ENCODE assay signal across 28 cellular contexts in genomic region chr10:6227346-6227745, GRCh38. TPM values are rescaled to one million over a fixed set of nuclear protein-coding genes. Genes with fewer than 3 reads are reported as not detected.
A peak's percentile ranks its signal among the peaks of the same experiment; 100 is the strongest.
DNase-seq lines count a peak whose midpoint lies in the region; ATAC-seq, FAIRE-seq and TF ChIP-seq lines count a peak whose summit lies in the region.
"Had no signal": no experiment of that assay in that cellular context is flagged by ENCODE, and none has a peak within 500 bp of the region (broad histone marks: within the 10 kb centered on the region; RNA-seq: fewer than 3 reads in every experiment).

No MANE protein-coding gene starts in this region.

- H3K9me2 ChIP-seq in SK-N-SH, result no peaks in the 10 kb centered on the region

- H3K27ac Mint-ChIP-seq in astrocyte (ENCODE audit: unreplicated experiment), result no peak overlapping the region
- H3K27ac Mint-ChIP-seq: CD8-positive, alpha-beta T cell had no signal

- intact Hi-C loops in HepG2 (cut with micrococcal nuclease; ENCODE audit: unreplicated experiment), result no loop called here

- no peaks in the 10 kb centered on the region for H3K4me1 Mint-ChIP-seq in astrocyte (ENCODE audit: low read depth, unreplicated experiment)

- H3K9me3 ChIP-seq in SK-N-SH (no peaks in the 10 kb centered on the region), astrocyte (ENCODE audit: insufficient read depth, low read depth, low read length) (no peaks in the 10 kb centered on the region), HepG2 (ENCODE audit: low read length) (no peaks in the 10 kb centered on the region), thoracic aorta (no peaks in the 10 kb centered on the region)
- H3K9me3 ChIP-seq: BLaER1 treated with 17β-estradiol and CSF1 and Interleukin-3, amounts not matched to agents 10 nM and 100 nM; SJSA1 had no signal

- H3K4me1 ChIP-seq in SK-N-SH (ENCODE audit: control insufficient read depth in 1 of 2, insufficient read depth in 2 of 2, low read depth in 1 of 2, low read length in 1 of 2) (peaks cover 0 to 11% of the 10 kb centered on the region in 2 experiments; a peak in 2 of 4 replicates), astrocyte (ENCODE audit: insufficient read depth, low read length) (peaks cover 22% of the 10 kb centered on the region), HepG2 (ENCODE audit: insufficient read depth, low read length) (no peaks in the 10 kb centered on the region), thoracic aorta (ENCODE audit: control insufficient read depth in 1 of 2, low read depth in 2 of 2) (peaks cover 6 to 56% of the 10 kb centered on the region in 2 donors)

- H3K79me2 ChIP-seq in SK-N-SH (ENCODE audit: insufficient read depth) (peaks cover 53% of the 10 kb centered on the region), astrocyte (ENCODE audit: insufficient read depth, low read length) (peaks cover 25% of the 10 kb centered on the region), HepG2 (ENCODE audit: insufficient read depth, low read length) (no peaks in the 10 kb centered on the region)

- FAIRE-seq in astrocyte (lab: Jason Lieb, UNC) (no peak), HepG2 (lab: Jason Lieb, UNC) (no peak)
- FAIRE-seq: G401.6, GM18507, GM19239, H54, RCC 7860 had no signal

- H3K36me3 ChIP-seq in SK-N-SH (replicated peaks in 1 of 2; ENCODE audit: control insufficient read depth in 1 of 2, insufficient read depth in 2 of 2, low read length in 1 of 2) (peaks cover 69 to 76% of the 10 kb centered on the region in 2 experiments), astrocyte (ENCODE audit: insufficient read depth, low read length) (peaks cover 34% of the 10 kb centered on the region), HepG2 (replicated peaks in 1 of 2; ENCODE audit: control insufficient read depth in 1 of 2, insufficient read depth in 2 of 2, low read length in 2 of 2) (peaks cover 31 to 64% of the 10 kb centered on the region in 2 experiments; a peak in 4 of 5 replicates), thoracic aorta (peaks cover 97% of the 10 kb centered on the region)

- H3K27me3 Mint-ChIP-seq in astrocyte (ENCODE audit: low read depth, unreplicated experiment), result no peaks in the 10 kb centered on the region

- no peak for TF ChIP-seq RAD21 in SK-N-SH (IDR thresholded peaks at IDR 0.05; ENCODE audit: low read length)
- no peak for TF ChIP-seq RAD21 in HepG2 (CRISPR knock-in tag; IDR thresholded peaks at IDR 0.05)

- TF ChIP-seq POLR2A in HepG2 (IDR thresholded peaks at IDR 0.05; ENCODE audit: insufficient read depth in 1 of 2, low read depth in 2 of 2, low read length in 2 of 2), result no peak

- peak; percentile 10 for DNase-seq in SK-N-SH
- DNase-seq in astrocyte (ENCODE audit: low read depth), result no peak
- no peak for DNase-seq in HepG2 (ENCODE audit: low spot score)
- no peak for DNase-seq in thoracic aorta (ENCODE audit: low spot score)
- no peak for DNase-seq in NCI-H1694 (lab: John Stamatoyannopoulos, UW)
- DNase-seq: CD8-positive, alpha-beta T cell; KG1; NCI-H1105; NCI-H146; NCI-H2081; NCI-H2171; NCI-H345; NCI-H524; NCI-H774; NK-92 treated with Interleukin-12 subunit alpha and Interleukin-12 subunit beta, amount 100 ng/mL, for 24 hours had no signal

- no peak overlapping the region for H3K4me3 ChIP-seq in SK-N-SH (ENCODE audit: low read depth in 2 of 2, low read length in 1 of 2)
- H3K4me3 ChIP-seq in astrocyte (ENCODE audit: insufficient read depth, low read depth, low read length), result no peak overlapping the region
- no peak overlapping the region for H3K4me3 ChIP-seq in HepG2 (replicated peaks in 1 of 3; ENCODE audit: insufficient read depth in 1 of 3, low read depth in 2 of 3, low read length in 3 of 3)
- no peak overlapping the region for H3K4me3 ChIP-seq in thoracic aorta
- H3K4me3 ChIP-seq: BLaER1 treated with 17β-estradiol and CSF1 and Interleukin-3, amounts not matched to agents 10 nM and 100 nM; SJSA1 had no signal

- H3K27me3 ChIP-seq in SK-N-SH (ENCODE audit: insufficient read depth) (no peaks in the 10 kb centered on the region), astrocyte (ENCODE audit: insufficient read depth, low read length) (no peaks in the 10 kb centered on the region), HepG2 (ENCODE audit: control insufficient read depth in 1 of 2, insufficient read depth in 2 of 2, low read length in 2 of 2) (no peaks in the 10 kb centered on the region), thoracic aorta (replicated peaks; ENCODE audit: insufficient read depth) (no peaks in the 10 kb centered on the region)
- H3K27me3 ChIP-seq: BLaER1 treated with 17β-estradiol and CSF1 and Interleukin-3, amounts not matched to agents 10 nM and 100 nM; SJSA1 had no signal

- TF ChIP-seq CTCF in SK-N-SH (IDR thresholded peaks at IDR 0.05) (no peak), astrocyte (IDR thresholded peaks at IDR 0.05; ENCODE audit: insufficient read depth, low read depth, low read length) (no peak), HepG2 (CRISPR knock-in tag; IDR thresholded peaks at IDR 0.05) (no peak), thoracic aorta (IDR thresholded peaks at IDR 0.05) (no peak)

- CTCF ChIA-PET in SK-N-SH (lab: Yijun Ruan, JAX), result interaction anchor here (1.0 to 1.4 kb wide), 2 partner anchors 25 to 179 kb away, joined by 3 to 4 read pairs; partner anchors contain the start of gene PFKFB3
- CTCF ChIA-PET in HepG2 (lab: Yijun Ruan, JAX; ENCODE audit: low intra/inter-chr PET ratio, low total read pairs), result no interaction called here

- H3K27ac ChIP-seq in SK-N-SH (ENCODE audit: low read depth in 2 of 2, low read length in 1 of 2) (peak overlapping the region in 1 of 2 experiments; percentile 48; a peak in 2 of 4 replicates), astrocyte (ENCODE audit: low read depth, low read length) (no peak overlapping the region), HepG2 (ENCODE audit: extremely low read length, insufficient read depth, low read length) (no peak overlapping the region), thoracic aorta (peak overlapping the region; percentile 19 to 46)
- H3K27ac ChIP-seq: 22Rv1, HL-60, SJSA1 had no signal

- H3F3A ChIP-seq in SK-N-SH (replicated peaks; ENCODE audit: insufficient read depth), result peaks cover 37% of the 10 kb centered on the region

- no peak for TF ChIP-seq EP300 in SK-N-SH (IDR thresholded peaks at IDR 0.05; ENCODE audit: borderline replicate concordance in 1 of 2, low read depth in 1 of 2, low read length in 1 of 2)
- TF ChIP-seq EP300 in HepG2 (IDR thresholded peaks at IDR 0.05; ENCODE audit: low read depth in 2 of 2, low read length in 2 of 2), result no peak
- no peak for TF ChIP-seq EP300 in HepG2 (CRISPR knock-in tag; IDR thresholded peaks at IDR 0.05; ENCODE audit: borderline replicate concordance)

- no peaks in the 10 kb centered on the region for H4K20me1 ChIP-seq in SK-N-SH (ENCODE audit: insufficient read depth)
- H4K20me1 ChIP-seq in astrocyte (ENCODE audit: insufficient read depth, low read length), result peaks cover 41% of the 10 kb centered on the region
- no peaks in the 10 kb centered on the region for H4K20me1 ChIP-seq in HepG2 (ENCODE audit: insufficient read depth, low read length)

- H3K4me2 ChIP-seq in SK-N-SH (peak overlapping the region; percentile 17; the same call in 1 of the 2 replicates), astrocyte (ENCODE audit: low read length) (peak overlapping the region; percentile 76), HepG2 (ENCODE audit: low read depth, low read length) (no peak overlapping the region)
- H3K4me2 ChIP-seq: BLaER1 treated with 17β-estradiol and CSF1 and Interleukin-3, amounts not matched to agents 10 nM and 100 nM had no signal

- H3K9ac ChIP-seq in SK-N-SH (no peak overlapping the region), astrocyte (ENCODE audit: low read length) (peak overlapping the region; percentile 34), HepG2 (ENCODE audit: insufficient read depth, low read depth, low read length) (no peak overlapping the region)
- H3K9ac ChIP-seq: BLaER1 treated with 17β-estradiol and CSF1 and Interleukin-3, amounts not matched to agents 10 nM and 100 nM had no signal

- in situ Hi-C loops in HepG2 (cut with HindIII; ENCODE audit: extremely low pct_ligation_motif_present, low pct_unique_long_range_greater_than_20kb), result no loop called here

- H3K36me3 Mint-ChIP-seq in astrocyte (ENCODE audit: low read depth, unreplicated experiment), result peaks cover 18% of the 10 kb centered on the region

- no peak overlapping the region for H3K4me3 Mint-ChIP-seq in astrocyte (ENCODE audit: unreplicated experiment)
- H3K4me3 Mint-ChIP-seq: CD8-positive, alpha-beta T cell had no signal

- POLR2A ChIA-PET in SK-N-SH (lab: Yijun Ruan, JAX), result no interaction called here
- POLR2A ChIA-PET in HepG2 (lab: Yijun Ruan, JAX), result no interaction called here

- H3K9me3 Mint-ChIP-seq in astrocyte (ENCODE audit: unreplicated experiment), result no peaks in the 10 kb centered on the region
- H3K9me3 Mint-ChIP-seq: CD8-positive, alpha-beta T cell had no signal

- WGBS in SK-N-SH (ENCODE audit: low lambda C conversion rate), result 97% methylated on average over 9 of the region's 9 CpGs
- 95% methylated on average over 9 of the region's 9 CpGs for WGBS in HepG2 (ENCODE audit: low lambda C conversion rate)

- BruUV-seq in HepG2 (replicated peaks; lab: Mats Ljungman, UMichigan), result no TSS peak

- H2AFZ ChIP-seq in SK-N-SH (ENCODE audit: low read depth) (no peak overlapping the region), astrocyte (ENCODE audit: low read depth, low read length) (no peak overlapping the region), HepG2 (ENCODE audit: low read length) (no peak overlapping the region)

- ATAC-seq in SK-N-SH treated with all-trans-retinoic acid at 6 μM for 48 hours, result no peak
- ATAC-seq in HepG2, result no peak
- no peak for ATAC-seq in thoracic aorta (ENCODE audit: insufficient number of reproducible peaks, low FRiP score, low read depth)
- ATAC-seq in GM18517 (IDR thresholded peaks at IDR 0.05; ENCODE audit: unreplicated experiment), result no peak
- ATAC-seq in GM21447 (IDR thresholded peaks at IDR 0.05; ENCODE audit: unreplicated experiment), result no peak
- ATAC-seq: CD8-positive, alpha-beta T cell; Right ventricle myocardium inferior had no signal

RNA-seq across cellular contexts. Expression of gene PFKFB3, which starts 24.6 kb away (rescaled TPM):
- 33.0 and 59.7 TPM in 2 replicates for polyA plus RNA-seq in SK-N-SH (2012; rRNA removed)
- 22.0 and 28.4 TPM in 2 replicates for polyA plus RNA-seq in SK-N-SH (2012; cell fraction: cytosol; rRNA removed)
- 122 and 146 TPM in 2 replicates for polyA plus RNA-seq in SK-N-SH (2012; cell fraction: nucleus; rRNA removed)
- 52.4 and 53.4 TPM in 2 replicates for total RNA-seq in astrocyte
- total RNA-seq in HepG2 (2016; rRNA removed; fragmentation: Illumina TruSeq; extraction: Trizol), result 0.87 and 1.2 TPM in 2 replicates
- total RNA-seq in HepG2 (2016; cell fraction: cytosol; rRNA removed; fragmentation: Illumina TruSeq; extraction: Trizol; ENCODE audit: low read depth), result 0.18 and 0.20 TPM in 2 replicates
- 0.36 and 0.80 TPM in 2 replicates for total RNA-seq in HepG2 (2016; cell fraction: insoluble cytoplasmic fraction; rRNA removed; fragmentation: Illumina TruSeq; extraction: Trizol)
- 0.34 and 0.37 TPM in 2 replicates for total RNA-seq in HepG2 (2016; cell fraction: membrane; rRNA removed; fragmentation: Illumina TruSeq; extraction: Trizol)
- total RNA-seq in HepG2 (2016; cell fraction: nucleus; rRNA removed; fragmentation: Illumina TruSeq; extraction: Trizol), result 0.88 and 1.3 TPM in 2 replicates
- polyA plus RNA-seq in HepG2 (2011; rRNA removed), result 10.9 and 13.3 TPM in 2 replicates
- polyA plus RNA-seq in HepG2 (2011; cell fraction: cytosol; rRNA removed), result 3.7 and 4.8 TPM in 2 replicates
- polyA plus RNA-seq in HepG2 (2011; cell fraction: nucleus; rRNA removed), result 27.2 and 51.8 TPM in 2 replicates
- 9.2 and 16.4 TPM in 2 replicates for polyA plus RNA-seq in HepG2 (2012)
- polyA plus RNA-seq in HepG2 (2016; cell fraction: cytosol; fragmentation: Illumina TruSeq; extraction: Trizol; ENCODE audit: low read depth), result 0.06 and 0.09 TPM in 2 replicates
- polyA plus RNA-seq in HepG2 (2016; cell fraction: insoluble cytoplasmic fraction; fragmentation: Illumina TruSeq; extraction: Trizol; ENCODE audit: low read depth), result 0.51 and 0.97 TPM in 2 replicates
- 0.21 and 0.44 TPM in 2 replicates for polyA plus RNA-seq in HepG2 (2016; cell fraction: membrane; fragmentation: Illumina TruSeq; extraction: Trizol; ENCODE audit: low read depth)
- 1.6 and 4.3 TPM in 2 replicates for polyA plus RNA-seq in HepG2 (2016; cell fraction: nucleus; fragmentation: Illumina TruSeq; extraction: Trizol; ENCODE audit: insufficient read depth, low read depth)
- polyA minus RNA-seq in HepG2 (2011; rRNA and poly(A)+ RNA removed; ENCODE audit: low replicate concordance), result 10.8 and 22.0 TPM in 2 replicates
- 4.5 and 7.2 TPM in 2 replicates for polyA minus RNA-seq in HepG2 (2011; cell fraction: cytosol; rRNA and poly(A)+ RNA removed)
- 12.1 and 13.3 TPM in 2 replicates for polyA minus RNA-seq in HepG2 (2011; cell fraction: nucleus; rRNA and poly(A)+ RNA removed)
- total RNA-seq in thoracic aorta, result 100 to 1,000 TPM; 151 to 311 TPM

Comparison
In these comparisons a context has a peak if more than half of its experiments do, and no peak if none do; other contexts are left out.
1. H3K27ac ChIP-seq: peak in thoracic aorta (2 of 2); none in astrocyte (single experiment) and HepG2 (single experiment).
2. RNA of gene PFKFB3, which starts 24.6 kb away (total RNA-seq): 151 to 311 TPM in thoracic aorta and 52.4 to 53.4 TPM in astrocyte; 0.18 to 1.3 TPM in HepG2; every median in the first group is over 10 times any median in the second.